ENCODE assay signal across 8 cellular contexts in genomic region chr11:8810331-8811301, GRCh38.
DNase-seq lines count a peak whose midpoint lies in the region; ATAC-seq, FAIRE-seq and TF ChIP-seq lines count a peak whose summit lies in the region.

No MANE protein-coding gene starts in this region.

- H3K36me3 Mint-ChIP-seq in T-cell, result no peaks in the 10 kb centered on the region

- peaks cover 7 to 12% (median 8%) of the 10 kb centered on the region in 3 donors for H3K4me1 Mint-ChIP-seq in T-cell

- peak; percentile 60 for FAIRE-seq in HTR-8/SVneo (lab: Jason Lieb, UNC)

- CTCF ChIA-PET in T-cell (lab: Charles Lee), result interaction anchor here in 1 of 2 donors (1.0 kb wide), 1 partner anchor 149 kb away, joined by 3 read pairs; no protein-coding TSS in a partner anchor

- H3K4me3 ChIP-seq in lower lobe of right lung (peak overlapping the region; percentile 61), stomach smooth muscle (ENCODE audit: low read length in 2 of 2) (peak overlapping the region; percentile 92 to 97)

- peak overlapping the region; percentile 98 for H3K9ac ChIP-seq in stomach smooth muscle (ENCODE audit: low read length in 2 of 2)

- H3K36me3 ChIP-seq in lower lobe of right lung (no peaks in the 10 kb centered on the region), stomach smooth muscle (ENCODE audit: control insufficient read depth in 2 of 2, insufficient read depth in 2 of 2, low read length in 2 of 2) (peaks cover 0 to 2% of the 10 kb centered on the region in 2 donors)

- H3K27ac ChIP-seq in lower lobe of right lung (peak overlapping the region; percentile 89), stomach smooth muscle (ENCODE audit: low read length) (peak overlapping the region; percentile 97)

- intact Hi-C loops in lower lobe of right lung (cut with DNase I), result loop anchor here (10.0 kb wide), 1 partner anchor 54 kb away; no protein-coding TSS in a partner anchor

- TF ChIP-seq CTCF in lower lobe of right lung (IDR thresholded peaks at IDR 0.05), result no peak

- H3K9me3 ChIP-seq in lower lobe of right lung, result no peaks in the 10 kb centered on the region
- H3K9me3 ChIP-seq in stomach smooth muscle (ENCODE audit: control insufficient read depth in 2 of 2, low read length in 2 of 2), result no peaks in the 10 kb centered on the region

- H3K4me1 ChIP-seq in lower lobe of right lung (peaks cover 79% of the 10 kb centered on the region), stomach smooth muscle (ENCODE audit: control insufficient read depth, insufficient read depth, low read length) (peaks cover 61% of the 10 kb centered on the region)

- DNase-seq in COLO668 (lab: John Stamatoyannopoulos, UW; ENCODE audit: unreplicated experiment) (peak; percentile 85), HTR-8/SVneo (ENCODE audit: insufficient read length, low spot score) (peak; percentile 68), T-cell (no peak), epidermal melanocyte (ENCODE audit: insufficient read length, low spot score) (peak; percentile 72), lower lobe of right lung (peak; percentile 86), RKO (ENCODE audit: low spot score) (no peak)
- DNase-seq in activated CD4-positive, CD25-positive, alpha-beta regulatory T cell treated with anti-CD3 and anti-CD28 coated beads, Interleukin-2, amount 50 U/mL, for 72 hours, result no peak

- H3K4me3 Mint-ChIP-seq in T-cell, result peak overlapping the region in 2 of 3 donors; percentile 44 to 70

- H3K27ac Mint-ChIP-seq in T-cell, result no peak overlapping the region

- H3K27me3 Mint-ChIP-seq in T-cell, result peaks cover 5 to 23% of the 10 kb centered on the region in 2 donors

- H3K27me3 ChIP-seq in lower lobe of right lung (ENCODE audit: low read depth) (no peaks in the 10 kb centered on the region), stomach smooth muscle (ENCODE audit: control insufficient read depth in 1 of 2, insufficient read depth in 2 of 2, low read length in 2 of 2) (no peaks in the 10 kb centered on the region)

- ATAC-seq in T-cell (replicated peaks in 1 of 4) (no peak), lower lobe of right lung (peak; percentile 83)

- H3K9me3 Mint-ChIP-seq in T-cell, result no peaks in the 10 kb centered on the region

- POLR2A ChIA-PET in T-cell (lab: Charles Lee), result no interaction called here

Comparison
In these comparisons a context has a peak if more than half of its experiments do, and no peak if none do; other contexts are left out.
1. DNase-seq: peak in COLO668 (single experiment), HTR-8/SVneo (single experiment), epidermal melanocyte (single experiment) and lower lobe of right lung (single experiment); none in T-cell (0 of 34), activated CD4-positive, CD25-positive, alpha-beta regulatory T cell treated with anti-CD3 and anti-CD28 coated beads, Interleukin-2, amount 50 U/mL, for 72 hours (single experiment) and RKO (single experiment).
2. ATAC-seq: peak in lower lobe of right lung (2 of 2); none in T-cell (0 of 4).